Comparison of ENCODE assay signal across 20 cellular contexts in the genomic region with DNA sequence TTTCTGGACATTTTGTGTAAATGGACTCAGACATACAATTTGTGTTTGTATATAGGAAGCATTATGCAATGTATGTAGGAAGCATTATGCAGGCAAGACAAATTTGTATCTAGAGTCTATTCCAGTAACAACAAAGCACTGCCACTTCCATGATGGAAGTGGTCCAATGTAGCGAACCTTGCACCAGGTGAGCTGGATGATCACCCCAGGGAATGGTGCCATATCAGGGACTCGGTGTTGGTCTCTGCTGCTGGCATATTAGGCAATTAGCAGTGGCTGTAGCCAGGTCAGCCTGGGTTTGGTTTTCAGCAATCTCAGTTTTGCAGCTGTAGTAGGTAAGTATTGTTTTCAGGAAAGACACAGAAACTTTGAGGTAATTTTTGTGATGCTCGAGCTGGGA. TPM values are rescaled to one million over a fixed set of nuclear protein-coding genes. Genes with fewer than 3 reads are reported as not detected.
DNase-seq lines count a peak whose midpoint lies in the region; ATAC-seq and TF ChIP-seq lines count a peak whose summit lies in the region.
"Had no signal": no experiment of that assay in that cellular context is flagged by ENCODE, and none has a peak within 500 bp of the region (broad histone marks: within the 10 kb centered on the region; RNA-seq: fewer than 3 reads in every experiment).

No MANE protein-coding gene starts in this region.

- no peaks in the 10 kb centered on the region for H3K27me3 ChIP-seq in body of pancreas
- H3K27me3 ChIP-seq in suprapubic skin: no peaks in the 10 kb centered on the region

- H3K4me1 Mint-ChIP-seq in activated CD4-positive, alpha-beta memory T cell treated with anti-CD3 and anti-CD28 coated beads for 36 hours (ENCODE audit: low read depth): peaks cover 69% of the 10 kb centered on the region
- H3K4me1 Mint-ChIP-seq in activated CD4-positive, alpha-beta memory T cell treated with anti-CD3 and anti-CD28 coated beads, Interleukin-2, amount 10 ng/mL, durations not matched to agents 7 days and 5 days: peaks cover 36% of the 10 kb centered on the region
- H3K4me1 Mint-ChIP-seq in stimulated activated naive CD8-positive, alpha-beta T cell treated with anti-CD3 and anti-CD28 coated beads, Interleukin-15, Interleukin-2, amounts not matched to agents 100 ng/mL and 50 ng/mL, for 24 hours (ENCODE audit: low read depth): peaks cover 81% of the 10 kb centered on the region
- H3K4me1 Mint-ChIP-seq in progenitor cell of endocrine pancreas (ENCODE audit: low read depth): peaks cover 21% of the 10 kb centered on the region

- TF ChIP-seq CTCF in body of pancreas (IDR thresholded peaks at IDR 0.05): no peak
- TF ChIP-seq CTCF in progenitor cell of endocrine pancreas (IDR thresholded peaks at IDR 0.05; ENCODE audit: unreplicated experiment): no peak
- TF ChIP-seq CTCF in suprapubic skin (IDR thresholded peaks at IDR 0.05): no peak

- POLR2A ChIA-PET in activated CD4-positive, alpha-beta memory T cell treated with anti-CD3 and anti-CD28 coated beads for 36 hours (lab: Charles Lee): interaction anchor here (0.6 kb wide), 1 partner anchor 240 kb away, joined by 3 read pairs; no protein-coding TSS in a partner anchor
- POLR2A ChIA-PET in activated CD4-positive, alpha-beta memory T cell treated with anti-CD3 and anti-CD28 coated beads, Interleukin-2, amount 10 ng/mL, durations not matched to agents 7 days and 5 days (lab: Charles Lee): interaction anchor here (0.6 kb wide), 1 partner anchor 976 kb away, joined by 3 read pairs; no protein-coding TSS in a partner anchor

- intact Hi-C loops in activated CD4-positive, alpha-beta memory T cell treated with anti-CD3 and anti-CD28 coated beads for 36 hours (cut with micrococcal nuclease): loop anchor here (1.0 kb wide), 1 partner anchor 11 kb away; no protein-coding TSS in a partner anchor
- intact Hi-C loops in body of pancreas (cut with DNase I): no loop called here

- peaks cover 31% of the 10 kb centered on the region for H3K4me1 ChIP-seq in body of pancreas
- peaks cover 12% of the 10 kb centered on the region for H3K4me1 ChIP-seq in suprapubic skin

- peak overlapping the region; percentile 42 for H3K27ac Mint-ChIP-seq in activated CD4-positive, alpha-beta memory T cell treated with anti-CD3 and anti-CD28 coated beads for 36 hours
- no peak overlapping the region for H3K27ac Mint-ChIP-seq in activated CD4-positive, alpha-beta memory T cell treated with anti-CD3 and anti-CD28 coated beads, Interleukin-2, amount 10 ng/mL, durations not matched to agents 7 days and 5 days
- H3K27ac Mint-ChIP-seq in stimulated activated naive CD8-positive, alpha-beta T cell treated with anti-CD3 and anti-CD28 coated beads, Interleukin-15, Interleukin-2, amounts not matched to agents 100 ng/mL and 50 ng/mL, for 24 hours: peak overlapping the region; percentile 7
- H3K27ac Mint-ChIP-seq in progenitor cell of endocrine pancreas: no peak overlapping the region

- no peak for ATAC-seq in stimulated activated naive CD8-positive, alpha-beta T cell treated with anti-CD3 and anti-CD28 coated beads, Interleukin-15, Interleukin-2, amounts not matched to agents 100 U/mL and 50 U/mL, for 24 hours
- ATAC-seq in body of pancreas: peak; percentile 42
- ATAC-seq: Panc1 had no signal

- WGBS in body of pancreas, 2 donors: 44 to 61% methylated on average over 3 of the region's 3 CpGs
- WGBS in suprapubic skin: 86% methylated on average over 3 of the region's 3 CpGs

- peaks cover 32% of the 10 kb centered on the region for H3K36me3 Mint-ChIP-seq in activated CD4-positive, alpha-beta memory T cell treated with anti-CD3 and anti-CD28 coated beads for 36 hours
- peaks cover 42% of the 10 kb centered on the region for H3K36me3 Mint-ChIP-seq in activated CD4-positive, alpha-beta memory T cell treated with anti-CD3 and anti-CD28 coated beads, Interleukin-2, amount 10 ng/mL, durations not matched to agents 7 days and 5 days (ENCODE audit: low read depth)
- H3K36me3 Mint-ChIP-seq in stimulated activated naive CD8-positive, alpha-beta T cell treated with anti-CD3 and anti-CD28 coated beads, Interleukin-15, Interleukin-2, amounts not matched to agents 100 ng/mL and 50 ng/mL, for 24 hours (ENCODE audit: low read depth): peaks cover 68% of the 10 kb centered on the region
- peaks cover 9% of the 10 kb centered on the region for H3K36me3 Mint-ChIP-seq in progenitor cell of endocrine pancreas (ENCODE audit: insufficient read depth)

- no peaks in the 10 kb centered on the region for H3K27me3 Mint-ChIP-seq in activated CD4-positive, alpha-beta memory T cell treated with anti-CD3 and anti-CD28 coated beads for 36 hours
- no peaks in the 10 kb centered on the region for H3K27me3 Mint-ChIP-seq in activated CD4-positive, alpha-beta memory T cell treated with anti-CD3 and anti-CD28 coated beads, Interleukin-2, amount 10 ng/mL, durations not matched to agents 7 days and 5 days
- H3K27me3 Mint-ChIP-seq in stimulated activated naive CD8-positive, alpha-beta T cell treated with anti-CD3 and anti-CD28 coated beads, Interleukin-15, Interleukin-2, amounts not matched to agents 100 ng/mL and 50 ng/mL, for 24 hours: no peaks in the 10 kb centered on the region
- H3K27me3 Mint-ChIP-seq in progenitor cell of endocrine pancreas: no peaks in the 10 kb centered on the region

- H3K4me3 ChIP-seq in body of pancreas (no peak overlapping the region), suprapubic skin (no peak overlapping the region)

- no peaks in the 10 kb centered on the region for H3K36me3 ChIP-seq in body of pancreas (replicated peaks in 1 of 2; ENCODE audit: insufficient read depth in 1 of 2, low read depth in 2 of 2)
- no peaks in the 10 kb centered on the region for H3K36me3 ChIP-seq in suprapubic skin

- TF ChIP-seq EP300 in suprapubic skin (IDR thresholded peaks at IDR 0.05): no peak

- DNase-seq in activated CD4-positive, alpha-beta memory T cell treated with anti-CD3 and anti-CD28 coated beads for 36 hours: no peak
- DNase-seq in activated CD4-positive, alpha-beta memory T cell treated with anti-CD3 and anti-CD28 coated beads, Interleukin-2, amount 10 ng/mL, durations not matched to agents 7 days and 5 days: no peak
- DNase-seq in stimulated activated naive CD8-positive, alpha-beta T cell treated with anti-CD3 and anti-CD28 coated beads, Interleukin-15, Interleukin-2, amounts not matched to agents 100 U/mL and 50 U/mL, for 24 hours: no peak
- DNase-seq in body of pancreas (peak in 1 of 4 donors; percentile 29), middle frontal gyrus (ENCODE audit: extremely low spot score, low spot score) (no peak), progenitor cell of endocrine pancreas (ENCODE audit: low spot score, unreplicated experiment) (no peak), suprapubic skin (ENCODE audit: low spot score in 2 of 2) (no peak)
- DNase-seq: AML-193, C1 segment of cervical spinal cord, DMS53, GDM1, KG1, NCI-H1105, NCI-H146, NCI-H2029 treated with DMSO at 0.1 percent for 48 hours, NCI-H345, NCI-H524 treated with DMSO at 0.1 percent for 48 hours, NCI-H82 had no signal

- H3K27ac ChIP-seq in body of pancreas (no peak overlapping the region), suprapubic skin (no peak overlapping the region)

- CTCF ChIA-PET in activated CD4-positive, alpha-beta memory T cell treated with anti-CD3 and anti-CD28 coated beads for 36 hours (lab: Charles Lee): interaction anchor here (1.0 kb wide), 1 partner anchor 24 kb away, joined by 6 read pairs; no protein-coding TSS in a partner anchor
- CTCF ChIA-PET in activated CD4-positive, alpha-beta memory T cell treated with anti-CD3 and anti-CD28 coated beads, Interleukin-2, amount 10 ng/mL, durations not matched to agents 7 days and 5 days (lab: Charles Lee): no interaction called here

- TF ChIP-seq POLR2A in body of pancreas (IDR thresholded peaks at IDR 0.05): no peak
- no peak for TF ChIP-seq POLR2A in suprapubic skin (IDR thresholded peaks at IDR 0.05)

- H3K9me3 ChIP-seq in body of pancreas (no peaks in the 10 kb centered on the region), suprapubic skin (no peaks in the 10 kb centered on the region)

- no peaks in the 10 kb centered on the region for H3K9me3 Mint-ChIP-seq in activated CD4-positive, alpha-beta memory T cell treated with anti-CD3 and anti-CD28 coated beads for 36 hours
- no peaks in the 10 kb centered on the region for H3K9me3 Mint-ChIP-seq in activated CD4-positive, alpha-beta memory T cell treated with anti-CD3 and anti-CD28 coated beads, Interleukin-2, amount 10 ng/mL, durations not matched to agents 7 days and 5 days
- no peaks in the 10 kb centered on the region for H3K9me3 Mint-ChIP-seq in stimulated activated naive CD8-positive, alpha-beta T cell treated with anti-CD3 and anti-CD28 coated beads, Interleukin-15, Interleukin-2, amounts not matched to agents 100 ng/mL and 50 ng/mL, for 24 hours
- H3K9me3 Mint-ChIP-seq in progenitor cell of endocrine pancreas (ENCODE audit: low read depth): no peaks in the 10 kb centered on the region

- no peak overlapping the region for H3K4me3 Mint-ChIP-seq in activated CD4-positive, alpha-beta memory T cell treated with anti-CD3 and anti-CD28 coated beads for 36 hours
- no peak overlapping the region for H3K4me3 Mint-ChIP-seq in activated CD4-positive, alpha-beta memory T cell treated with anti-CD3 and anti-CD28 coated beads, Interleukin-2, amount 10 ng/mL, durations not matched to agents 7 days and 5 days
- no peak overlapping the region for H3K4me3 Mint-ChIP-seq in stimulated activated naive CD8-positive, alpha-beta T cell treated with anti-CD3 and anti-CD28 coated beads, Interleukin-15, Interleukin-2, amounts not matched to agents 100 ng/mL and 50 ng/mL, for 24 hours
- no peak overlapping the region for H3K4me3 Mint-ChIP-seq in progenitor cell of endocrine pancreas (ENCODE audit: low read depth)

RNA-seq across cellular contexts. Expression of a gene that starts 12.8 kb away (rescaled TPM):
- total RNA-seq in activated CD4-positive, alpha-beta memory T cell treated with anti-CD3 and anti-CD28 coated beads for 36 hours: 10 to 100 TPM; 34.9 to 36.1 TPM
- total RNA-seq in activated CD4-positive, alpha-beta memory T cell treated with anti-CD3 and anti-CD28 coated beads, Interleukin-2, amount 10 ng/mL, durations not matched to agents 7 days and 5 days: 10 to 100 TPM; 53.5 to 55.2 TPM
- total RNA-seq in body of pancreas (10 to 100 TPM; 25.4 to 25.7 TPM), progenitor cell of endocrine pancreas (48.3 and 51.2 TPM in 2 replicates), suprapubic skin (10 to 100 TPM; 45.9 to 52.4 (median 47.5) TPM)

RNA-seq across cellular contexts. Expression of a gene that starts 16.0 kb away (rescaled TPM):
- 100 to 1,000 TPM; 108 TPM for total RNA-seq in activated CD4-positive, alpha-beta memory T cell treated with anti-CD3 and anti-CD28 coated beads for 36 hours
- 100 to 1,000 TPM; 137 to 138 TPM for total RNA-seq in activated CD4-positive, alpha-beta memory T cell treated with anti-CD3 and anti-CD28 coated beads, Interleukin-2, amount 10 ng/mL, durations not matched to agents 7 days and 5 days
- total RNA-seq in body of pancreas: 1 to 10 TPM; 5.7 to 6.3 TPM
- 6.5 and 6.6 TPM in 2 replicates for total RNA-seq in progenitor cell of endocrine pancreas
- 1 to 10 TPM; 2.9 to 5.5 (median 4.0) TPM for total RNA-seq in suprapubic skin

RNA-seq across cellular contexts. Expression of a gene that starts 30.8 kb away (rescaled TPM):
- total RNA-seq in activated CD4-positive, alpha-beta memory T cell treated with anti-CD3 and anti-CD28 coated beads for 36 hours: 1 to 10 TPM; 1.3 to 1.6 TPM
- 1 to 10 TPM; 2.3 to 2.4 TPM for total RNA-seq in activated CD4-positive, alpha-beta memory T cell treated with anti-CD3 and anti-CD28 coated beads, Interleukin-2, amount 10 ng/mL, durations not matched to agents 7 days and 5 days
- 1 to 10 TPM in 1 of 2 donors, under 1 TPM in 1; 0.66 to 1.3 TPM for total RNA-seq in body of pancreas
- total RNA-seq in progenitor cell of endocrine pancreas: 3.9 and 4.3 TPM in 2 replicates
- 1 to 10 TPM; 2.8 to 3.6 (median 3.3) TPM for total RNA-seq in suprapubic skin

Comparison
In these comparisons a context has a peak if more than half of its experiments do, and no peak if none do; other contexts are left out.
1. H3K27ac Mint-ChIP-seq: peak in activated CD4-positive, alpha-beta memory T cell treated with anti-CD3 and anti-CD28 coated beads for 36 hours (single experiment) and stimulated activated naive CD8-positive, alpha-beta T cell treated with anti-CD3 and anti-CD28 coated beads, Interleukin-15, Interleukin-2, amounts not matched to agents 100 ng/mL and 50 ng/mL, for 24 hours (single experiment); none in activated CD4-positive, alpha-beta memory T cell treated with anti-CD3 and anti-CD28 coated beads, Interleukin-2, amount 10 ng/mL, durations not matched to agents 7 days and 5 days (single experiment) and progenitor cell of endocrine pancreas (single experiment).
2. RNA of a gene that starts 16.0 kb away (total RNA-seq): 137 to 138 TPM in activated CD4-positive, alpha-beta memory T cell treated with anti-CD3 and anti-CD28 coated beads, Interleukin-2, amount 10 ng/mL, durations not matched to agents 7 days and 5 days and 108 TPM in activated CD4-positive, alpha-beta memory T cell treated with anti-CD3 and anti-CD28 coated beads for 36 hours; 6.5 to 6.6 TPM in progenitor cell of endocrine pancreas, 5.7 to 6.3 TPM in body of pancreas and 2.9 to 5.5 TPM in suprapubic skin; every median in the first group is over 10 times any median in the second.